17 cellular contexts compared by ENCODE assay signal in the genomic region with DNA sequence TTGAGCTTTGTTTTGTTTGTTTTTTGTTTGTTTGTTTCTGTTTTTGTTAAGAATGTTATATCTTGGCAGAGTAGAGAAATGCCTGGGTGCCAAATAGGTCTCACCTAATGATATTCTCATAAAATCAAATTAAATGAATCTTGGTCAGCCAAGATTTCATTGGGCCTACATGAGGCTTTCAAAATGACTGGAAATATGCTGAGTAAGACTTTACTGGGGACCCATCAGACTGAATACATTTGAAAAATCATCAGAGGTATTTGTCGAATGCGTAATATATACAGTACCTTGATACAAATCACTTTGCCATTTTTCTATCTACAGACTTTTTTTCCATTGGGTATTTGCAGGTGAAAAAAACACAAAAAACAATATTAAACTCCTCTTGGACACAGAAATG.
DNase-seq lines count a peak whose midpoint lies in the region; ATAC-seq, FAIRE-seq and TF ChIP-seq lines count a peak whose summit lies in the region.
"Had no signal": no experiment of that assay in that cellular context is flagged by ENCODE, and none has a peak within 500 bp of the region (broad histone marks: within the 10 kb centered on the region; RNA-seq: fewer than 3 reads in every experiment).

No MANE protein-coding gene starts in this region.

- no peaks in the 10 kb centered on the region for H3F3A ChIP-seq in GM23338 (replicated peaks; ENCODE audit: low read depth)

- DNase-seq in A549 (ENCODE audit: low read depth in 1 of 2, low spot score in 1 of 2) (no peak), GM23338 (ENCODE audit: low spot score) (no peak), K562 (ENCODE audit: extremely low read depth in 1 of 4, low spot score in 3 of 4) (no peak), chondrocyte (ENCODE audit: low spot score) (no peak)
- no peak for DNase-seq in activated CD8-positive, alpha-beta memory T cell treated with anti-CD3 and anti-CD28 coated beads for 24 hours
- DNase-seq: 8988T; C1 segment of cervical spinal cord; Calu3; CD4-positive, alpha-beta memory T cell; COR-L47; DMS153; DND-41; H9 had no signal

- H3K9me3 Mint-ChIP-seq in GM23338 (no peaks in the 10 kb centered on the region; the same call in 1 of the 3 replicates), chondrocyte (ENCODE audit: low read depth) (peaks cover 2% of the 10 kb centered on the region)

- H3K27ac ChIP-seq in A549 (no peak overlapping the region), GM23338 (ENCODE audit: low read depth) (no peak overlapping the region), K562 (ENCODE audit: extremely low read depth, low read depth, low read length) (no peak overlapping the region)

- peaks cover 6% of the 10 kb centered on the region; the same call in 1 of the 2 replicates for H3K9me2 ChIP-seq in GM23338 (ENCODE audit: insufficient read depth)

- H3K9ac ChIP-seq in K562 (ENCODE audit: insufficient read depth in 1 of 2, low read depth in 2 of 2, low read length in 2 of 2), result no peak overlapping the region

- H3K4me3 Mint-ChIP-seq in GM23338, result no peak overlapping the region
- H3K4me3 Mint-ChIP-seq in chondrocyte (ENCODE audit: unreplicated experiment), result no peak overlapping the region
- H3K4me3 Mint-ChIP-seq: CD4-positive, alpha-beta memory T cell; H9 had no signal

- H3K4me1 ChIP-seq in A549, result no peaks in the 10 kb centered on the region
- H3K4me1 ChIP-seq in GM23338 (ENCODE audit: insufficient read depth), result no peaks in the 10 kb centered on the region
- no peaks in the 10 kb centered on the region for H3K4me1 ChIP-seq in K562 (replicated peaks in 1 of 2; ENCODE audit: control insufficient read depth in 2 of 2, insufficient read depth in 2 of 2, low read length in 2 of 2)

- H3K9me1 ChIP-seq in K562 (ENCODE audit: control insufficient read depth, insufficient read depth, low read length), result no peaks in the 10 kb centered on the region

- WGBS in A549 (ENCODE audit: missing lambda C conversion rate), result 87% methylated on average over 2 of the region's 2 CpGs
- 0% methylated on average over 2 of the region's 2 CpGs for whole genome bisulfite sequencing in K562 (ENCODE audit: insufficient coverage, low coverage, missing lambda C conversion rate)

- BruUV-seq in K562 (replicated peaks; lab: Mats Ljungman, UMichigan), result no TSS peak

- H3K4me3 ChIP-seq in A549, result no peak overlapping the region
- no peak overlapping the region for H3K4me3 ChIP-seq in GM23338
- no peak overlapping the region for H3K4me3 ChIP-seq in K562

- no peak overlapping the region for H3K4me2 ChIP-seq in A549
- no peak overlapping the region for H3K4me2 ChIP-seq in GM23338
- H3K4me2 ChIP-seq in K562 (ENCODE audit: insufficient read depth, low read length), result no peak overlapping the region

- intact Hi-C loops in K562 (cut with micrococcal nuclease), result no loop called here

- in situ Hi-C loops in K562 (cut with MboI), result no loop called here

- H3K27me3 ChIP-seq in GM23338 (ENCODE audit: insufficient read depth), result no peaks in the 10 kb centered on the region
- H3K27me3 ChIP-seq in K562 (ENCODE audit: control insufficient read depth in 2 of 2, insufficient read depth in 2 of 2, low read length in 2 of 2), result no peaks in the 10 kb centered on the region

- TF ChIP-seq POLR2A in A549 (IDR thresholded peaks at IDR 0.05; ENCODE audit: low read length) (no peak), K562 (conservative IDR thresholded peaks at IDR 0.05) (no peak)

- TF ChIP-seq EP300 in A549 (IDR thresholded peaks at IDR 0.05) (no peak), K562 (IDR thresholded peaks at IDR 0.05; ENCODE audit: low read length) (no peak)

- H3K79me2 ChIP-seq in GM23338 (replicated peaks; ENCODE audit: insufficient read depth) (no peaks in the 10 kb centered on the region), K562 (ENCODE audit: control insufficient read depth, insufficient read depth, low read length) (no peaks in the 10 kb centered on the region)

- H3K4me1 Mint-ChIP-seq in GM23338 (peaks cover 12% of the 10 kb centered on the region), chondrocyte (ENCODE audit: low read depth) (peaks cover 22% of the 10 kb centered on the region)
- H3K4me1 Mint-ChIP-seq: CD4-positive, alpha-beta memory T cell had no signal

- H2AFZ ChIP-seq in GM23338 (no peak overlapping the region), K562 (ENCODE audit: low read depth, low read length) (no peak overlapping the region)

- H3K9me3 ChIP-seq in A549, result no peaks in the 10 kb centered on the region
- H3K9me3 ChIP-seq in K562 (replicated peaks; ENCODE audit: control insufficient read depth, insufficient read depth, low read depth, low read length), result no peaks in the 10 kb centered on the region

- no peak for TF ChIP-seq CTCF in A549 (IDR thresholded peaks at IDR 0.05)
- no peak for TF ChIP-seq CTCF in GM23338 (conservative IDR thresholded peaks at IDR 0.05; ENCODE audit: low read depth in 2 of 2)
- TF ChIP-seq CTCF in K562 (IDR thresholded peaks at IDR 0.05 in 2 of 3, conservative IDR thresholded peaks at IDR 0.05 in 1 of 3; ENCODE audit: insufficient read depth in 2 of 3, low read depth in 1 of 3, low read length in 3 of 3), result no peak
- no peak for TF ChIP-seq CTCF in chondrocyte (IDR thresholded peaks at IDR 0.05)

- H4K20me1 ChIP-seq in GM23338 (replicated peaks; ENCODE audit: insufficient read depth) (no peaks in the 10 kb centered on the region), K562 (replicated peaks; ENCODE audit: control insufficient read depth, insufficient read depth, low read length) (no peaks in the 10 kb centered on the region)

- POLR2A ChIA-PET in A549 (lab: Yijun Ruan, JAX) (no interaction called here), K562 (lab: Yijun Ruan, JAX) (no interaction called here)

- TF ChIP-seq RAD21 in A549 (conservative IDR thresholded peaks at IDR 0.05 in 1 of 2, IDR thresholded peaks at IDR 0.05 in 1 of 2) (no peak), K562 (CRISPR knock-in tag; conservative IDR thresholded peaks at IDR 0.05 in 1 of 2, IDR thresholded peaks at IDR 0.05 in 1 of 2) (no peak)

- no peak for FAIRE-seq in A549 (lab: Jason Lieb, UNC)
- FAIRE-seq in K562 (lab: Jason Lieb, UNC), result no peak
- FAIRE-seq: G401.6, GM12892 had no signal

- peaks cover 3% of the 10 kb centered on the region for H3K27me3 Mint-ChIP-seq in GM23338 (ENCODE audit: insufficient read depth, low read depth, poor library complexity)
- no peaks in the 10 kb centered on the region for H3K27me3 Mint-ChIP-seq in chondrocyte (ENCODE audit: low read depth)
- H3K27me3 Mint-ChIP-seq: CD4-positive, alpha-beta memory T cell had no signal

- CTCF ChIA-PET in A549 (lab: Yijun Ruan, JAX) (interaction anchor here (1.3 kb wide), 1 partner anchor 12 kb away, joined by 3 read pairs; no protein-coding TSS in a partner anchor), K562 (lab: Yijun Ruan, JAX; ENCODE audit: low intra/inter-chr PET ratio) (no interaction called here)

- H3K36me3 Mint-ChIP-seq in GM23338 (ENCODE audit: low read depth) (peaks cover 6% of the 10 kb centered on the region; the same call in 2 of the 3 replicates), chondrocyte (ENCODE audit: low read depth) (no peaks in the 10 kb centered on the region)
- H3K36me3 Mint-ChIP-seq: CD4-positive, alpha-beta memory T cell had no signal

- H3K27ac Mint-ChIP-seq in GM23338 (0 out of 2 replicates have a peak overlapping the region, but pooled peaks have one; percentile 76), chondrocyte (ENCODE audit: unreplicated experiment) (no peak overlapping the region)
- H3K27ac Mint-ChIP-seq: CD4-positive, alpha-beta memory T cell; H9 had no signal

- ATAC-seq in A549 (no peak), GM23338 (no peak), K562 (no peak), HG03108 (IDR thresholded peaks at IDR 0.05; ENCODE audit: unreplicated experiment) (no peak)
- ATAC-seq: HCT116 had no signal

- H3K36me3 ChIP-seq in GM23338 (ENCODE audit: insufficient read depth) (no peaks in the 10 kb centered on the region), K562 (ENCODE audit: control insufficient read depth, insufficient read depth, low read length) (no peaks in the 10 kb centered on the region)

TF ChIP-seq in A549, 52 proteins besides CTCF, POLR2A, EP300 and RAD21:
- TF ChIP-seq, protein P1, sequence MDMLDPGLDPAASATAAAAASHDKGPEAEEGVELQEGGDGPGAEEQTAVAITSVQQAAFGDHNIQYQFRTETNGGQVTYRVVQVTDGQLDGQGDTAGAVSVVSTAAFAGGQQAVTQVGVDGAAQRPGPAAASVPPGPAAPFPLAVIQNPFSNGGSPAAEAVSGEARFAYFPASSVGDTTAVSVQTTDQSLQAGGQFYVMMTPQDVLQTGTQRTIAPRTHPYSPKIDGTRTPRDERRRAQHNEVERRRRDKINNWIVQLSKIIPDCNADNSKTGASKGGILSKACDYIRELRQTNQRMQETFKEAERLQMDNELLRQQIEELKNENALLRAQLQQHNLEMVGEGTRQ (IDR thresholded peaks at IDR 0.05), result no peak
- TF ChIP-seq NPAS2 (CRISPR knock-in tag; IDR thresholded peaks at IDR 0.05; ENCODE audit: borderline replicate concordance), result no peak
- peak; percentile 68 for TF ChIP-seq MAFK (IDR thresholded peaks at IDR 0.05; ENCODE audit: partially characterized antibody)
- TF ChIP-seq BHLHE40 (IDR thresholded peaks at IDR 0.05; ENCODE audit: low read depth, low read length), result no peak
TF ChIP-seq in A549: peak in this region for 1.

TF ChIP-seq in K562, 482 proteins besides CTCF, POLR2A, EP300 and RAD21:
- TF ChIP-seq ZNF586 (CRISPR knock-in tag; conservative IDR thresholded peaks at IDR 0.05), result no peak
- peak; percentile 68 for TF ChIP-seq MAFF (IDR thresholded peaks at IDR 0.05; ENCODE audit: low read length)
- TF ChIP-seq ILF3 (IDR thresholded peaks at IDR 0.05; ENCODE audit: borderline replicate concordance), result no peak
- 0 out of 2 replicates have a peak, but pooled peaks have one; percentile 33 for TF ChIP-seq ZNF316 (IDR thresholded peaks at IDR 0.05)
- TF ChIP-seq MAFG (tag; conservative IDR thresholded peaks at IDR 0.05), result peak; percentile 53
- TF ChIP-seq MAFK (IDR thresholded peaks at IDR 0.05; ENCODE audit: low read length), result peak; percentile 68
- peak; percentile 26; the same call in 1 of the 2 replicates for TF ChIP-seq C11orf30 (IDR thresholded peaks at IDR 0.05; ENCODE audit: low read depth)
- TF ChIP-seq KDM1A (IDR thresholded peaks at IDR 0.05), result no peak
